ENCODE assay signal across 27 cellular contexts in genomic region chr6:71466362-71466761, GRCh38.
"Had no signal": no experiment of that assay in that cellular context is flagged by ENCODE, and none has a peak within 500 bp of the region (broad histone marks: within the 10 kb centered on the region; RNA-seq: fewer than 3 reads in every experiment).

No MANE protein-coding gene starts in this region.

- H3K27me3 ChIP-seq: body of pancreas, neural progenitor cell, ovary, right lobe of liver, stomach had no signal

- ATAC-seq: activated CD8-positive, alpha-beta memory T cell treated with anti-CD3 and anti-CD28 coated beads, Interleukin-2, amount 10 ng/mL, durations not matched to agents 7 days and 5 days; body of pancreas; left ventricle myocardium superior; right lobe of liver had no signal

- H3K9me3 ChIP-seq: body of pancreas, right lobe of liver had no signal

- H3K4me2 ChIP-seq: neural progenitor cell, smooth muscle cell had no signal

- H3K36me3 Mint-ChIP-seq: activated CD8-positive, alpha-beta memory T cell treated with anti-CD3 and anti-CD28 coated beads, Interleukin-2, amount 10 ng/mL, durations not matched to agents 7 days and 5 days; activated naive CD8-positive, alpha-beta T cell treated with anti-CD3 and anti-CD28 coated beads for 36 hours; naive B cell had no signal

- H3K27ac ChIP-seq: body of pancreas, coronary artery, neural progenitor cell, ovary, right lobe of liver, SK-N-MC, stomach had no signal

- H3K36me3 ChIP-seq: neural progenitor cell, ovary, right lobe of liver, stomach had no signal

- H3K9me3 Mint-ChIP-seq: activated CD4-positive, alpha-beta memory T cell treated with anti-CD3 and anti-CD28 coated beads, Interleukin-2, amount 10 ng/mL, durations not matched to agents 7 days and 5 days; T-helper 2 cell treated with Interferon-gamma antibody and Interleukin-4, amounts not matched to agents 5 μg/mL and 100 μg/mL, for 36 hours had no signal

- H3K9ac ChIP-seq: neural progenitor cell had no signal

- H3K27me3 Mint-ChIP-seq: activated B cell treated with CpG ODN at 0.5 μM for 24 hours; activated CD4-positive, alpha-beta memory T cell treated with anti-CD3 and anti-CD28 coated beads, Interleukin-2, amount 10 ng/mL, durations not matched to agents 7 days and 5 days; activated CD8-positive, alpha-beta memory T cell treated with anti-CD3 and anti-CD28 coated beads, Interleukin-2, amount 10 ng/mL, durations not matched to agents 7 days and 5 days had no signal

- H3K4me3 Mint-ChIP-seq: activated B cell treated with CpG ODN at 0.5 μM for 24 hours; activated CD4-positive, alpha-beta memory T cell treated with anti-CD3 and anti-CD28 coated beads, Interleukin-2, amount 10 ng/mL, durations not matched to agents 7 days and 5 days; activated CD8-positive, alpha-beta memory T cell treated with anti-CD3 and anti-CD28 coated beads, Interleukin-2, amount 10 ng/mL, durations not matched to agents 7 days and 5 days; activated naive CD8-positive, alpha-beta T cell treated with anti-CD3 and anti-CD28 coated beads for 36 hours; memory B cell; neural progenitor cell; T-helper 2 cell treated with Interferon-gamma antibody and Interleukin-4, amounts not matched to agents 5 μg/mL and 100 μg/mL, for 36 hours had no signal

- DNase-seq: activated B cell treated with CpG ODN at 0.5 μM for 24 hours; activated CD4-positive, alpha-beta memory T cell treated with anti-CD3 and anti-CD28 coated beads, Interleukin-2, amount 10 ng/mL, durations not matched to agents 7 days and 5 days; activated CD4-positive, alpha-beta T cell treated with anti-CD3 and anti-CD28 coated beads for 4 hours; activated CD8-positive, alpha-beta memory T cell treated with anti-CD3 and anti-CD28 coated beads, Interleukin-2, amount 10 ng/mL, durations not matched to agents 7 days and 5 days; activated naive CD4-positive, alpha-beta T cell; activated naive CD8-positive, alpha-beta T cell treated with anti-CD3 and anti-CD28 coated beads for 36 hours; amygdala; body of pancreas; central memory CD4-positive, alpha-beta T cell; effector CD4-positive, alpha-beta T cell; foreskin melanocyte; glutamatergic neuron; hypothalamus; kidney glomerular epithelial cell; left ventricle myocardium superior; naive B cell; ovary; right lobe of liver; stimulated activated CD4-positive, alpha-beta T cell treated with anti-CD3 and anti-CD28 coated beads, Interleukin-4, amount 100 ng/mL, for 1 hour; stomach; trophoblast cell had no signal

- H3K4me1 ChIP-seq: body of pancreas, neural progenitor cell, right lobe of liver had no signal

- H3K4me1 Mint-ChIP-seq: activated B cell treated with CpG ODN at 0.5 μM for 24 hours; activated CD4-positive, alpha-beta memory T cell treated with anti-CD3 and anti-CD28 coated beads, Interleukin-2, amount 10 ng/mL, durations not matched to agents 7 days and 5 days; activated CD8-positive, alpha-beta memory T cell treated with anti-CD3 and anti-CD28 coated beads, Interleukin-2, amount 10 ng/mL, durations not matched to agents 7 days and 5 days; activated naive CD8-positive, alpha-beta T cell treated with anti-CD3 and anti-CD28 coated beads for 36 hours; memory B cell; naive B cell had no signal

- H3K27ac Mint-ChIP-seq: activated B cell treated with CpG ODN at 0.5 μM for 24 hours; activated CD4-positive, alpha-beta memory T cell treated with anti-CD3 and anti-CD28 coated beads, Interleukin-2, amount 10 ng/mL, durations not matched to agents 7 days and 5 days; activated CD8-positive, alpha-beta memory T cell treated with anti-CD3 and anti-CD28 coated beads, Interleukin-2, amount 10 ng/mL, durations not matched to agents 7 days and 5 days; activated naive CD8-positive, alpha-beta T cell treated with anti-CD3 and anti-CD28 coated beads for 36 hours; memory B cell; naive B cell; neural progenitor cell; T-helper 2 cell treated with Interferon-gamma antibody and Interleukin-4, amounts not matched to agents 5 μg/mL and 100 μg/mL, for 36 hours had no signal

- H3K4me3 ChIP-seq: body of pancreas, coronary artery, neural progenitor cell, ovary, right lobe of liver, SK-N-MC, smooth muscle cell, stomach had no signal

- H2AFZ ChIP-seq: neural progenitor cell had no signal
